11 cellular contexts compared by ENCODE assay signal in genomic region chr3:44318929-44319328, GRCh38. TPM values are rescaled to one million over a fixed set of nuclear protein-coding genes. Genes with fewer than 3 reads are reported as not detected.
DNase-seq lines count a peak whose midpoint lies in the region; TF ChIP-seq lines count a peak whose summit lies in the region.
"Had no signal": no experiment of that assay in that cellular context is flagged by ENCODE, and none has a peak within 500 bp of the region (broad histone marks: within the 10 kb centered on the region; RNA-seq: fewer than 3 reads in every experiment).

No MANE protein-coding gene starts in this region.

- H3K4me2 ChIP-seq in BLaER1 treated with 17β-estradiol and CSF1 and Interleukin-3, amounts not matched to agents 10 nM and 100 nM, result peak overlapping the region; percentile 49 to 79 (median 68)
- no peak overlapping the region for H3K4me2 ChIP-seq in H9 (ENCODE audit: insufficient read depth, insufficient read length, low read length)

- no CpG with 5 or more reads among the region's 7 CpGs for WGBS in H9 (ENCODE audit: extremely low coverage, insufficient read length, low lambda C conversion rate)

- no peaks in the 10 kb centered on the region for H3K9me3 ChIP-seq in BLaER1 treated with 17β-estradiol and CSF1 and Interleukin-3, amounts not matched to agents 10 nM and 100 nM (replicated peaks in 1 of 11)
- H3K9me3 ChIP-seq in H9 (ENCODE audit: control insufficient read depth, low read depth, low read length), result no peaks in the 10 kb centered on the region
- H3K9me3 ChIP-seq: suprapubic skin had no signal

- H3K27me3 Mint-ChIP-seq in H9 (ENCODE audit: low read depth) (no peaks in the 10 kb centered on the region), glutamatergic neuron (ENCODE audit: unreplicated experiment) (peaks cover 2% of the 10 kb centered on the region)

- no peak overlapping the region for H3K4ac ChIP-seq in H9 (ENCODE audit: low read depth, low read length)

- no peak overlapping the region for H3K9ac ChIP-seq in BLaER1 treated with 17β-estradiol and CSF1 and Interleukin-3, amounts not matched to agents 10 nM and 100 nM
- H3K9ac ChIP-seq in H9 (ENCODE audit: extremely low read depth, insufficient read length, low read length), result no peak overlapping the region

- no peak overlapping the region for H4K8ac ChIP-seq in H9 (replicated peaks; ENCODE audit: insufficient read length, low read depth, low read length)

- no peak overlapping the region for H3T11ph ChIP-seq in H9 (ENCODE audit: low read length)

- no peaks in the 10 kb centered on the region for H3K36me3 ChIP-seq in BLaER1 treated with 17β-estradiol and CSF1 and Interleukin-3, amounts not matched to agents 10 nM and 100 nM
- H3K36me3 ChIP-seq: suprapubic skin had no signal

- no peak overlapping the region for H2AK5ac ChIP-seq in H9 (ENCODE audit: insufficient read length, low read length)

- no peak overlapping the region for H2BK15ac ChIP-seq in H9 (ENCODE audit: low read depth, low read length)

- H3K36me3 Mint-ChIP-seq in H9 (ENCODE audit: insufficient read depth in 1 of 3, low read depth in 3 of 3) (no peaks in the 10 kb centered on the region), glutamatergic neuron (ENCODE audit: unreplicated experiment) (no peaks in the 10 kb centered on the region)
- H3K36me3 Mint-ChIP-seq: natural killer cell treated with Interleukin-12 subunit alpha and Interleukin-12 subunit beta and Interleukin-15 and Interleukin-18, amount 100 ng/mL, for 72 hours had no signal

- no peak overlapping the region for H2BK20ac ChIP-seq in H9 (ENCODE audit: low read depth, low read length, poor library complexity, severe bottlenecking)

- H3K23me2 ChIP-seq in H9 (ENCODE audit: insufficient read length, low read depth, low read length, poor library complexity, severe bottlenecking), result no peaks in the 10 kb centered on the region

- H3K4me3 ChIP-seq in BLaER1 treated with 17β-estradiol and CSF1 and Interleukin-3, amounts not matched to agents 10 nM and 100 nM, result no peak overlapping the region
- H3K4me3 ChIP-seq: suprapubic skin had no signal

- no peak overlapping the region; the same call in 1 of the 2 replicates for H3K14ac ChIP-seq in H9 (ENCODE audit: insufficient read depth, low read length)

- peaks cover 8 to 12% (median 9%) of the 10 kb centered on the region in 10 experiments; a peak in 19 of 20 replicates for H3K4me1 ChIP-seq in BLaER1 treated with 17β-estradiol and CSF1 and Interleukin-3, amounts not matched to agents 10 nM and 100 nM
- H3K4me1 ChIP-seq in H9 (ENCODE audit: insufficient read depth, low read length), result no peaks in the 10 kb centered on the region
- H3K4me1 ChIP-seq: suprapubic skin had no signal

- H3K4me3 Mint-ChIP-seq in H9 (no peak overlapping the region), glutamatergic neuron (ENCODE audit: unreplicated experiment) (no peak overlapping the region)
- H3K4me3 Mint-ChIP-seq: natural killer cell treated with Interleukin-12 subunit alpha and Interleukin-12 subunit beta and Interleukin-15 and Interleukin-18, amount 100 ng/mL, for 72 hours had no signal

- H3K4me1 Mint-ChIP-seq in H9 (0 out of 4 replicates have a peak, but pooled peaks cover 0 to 3% of the 10 kb centered on the region in 2 experiments), glutamatergic neuron (ENCODE audit: low read depth, unreplicated experiment) (no peaks in the 10 kb centered on the region)

- TF ChIP-seq CTCF in H9 (conservative IDR thresholded peaks at IDR 0.05) (peak; percentile 41; the same call in 2 of the 3 replicates), glutamatergic neuron (IDR thresholded peaks at IDR 0.05; ENCODE audit: partially characterized antibody, unreplicated experiment) (no peak)

- no peaks in the 10 kb centered on the region for H3K27me3 ChIP-seq in BLaER1 treated with 17β-estradiol and CSF1 and Interleukin-3, amounts not matched to agents 10 nM and 100 nM
- H3K27me3 ChIP-seq in H9 (ENCODE audit: insufficient read depth, low read length), result no peaks in the 10 kb centered on the region

- peak; percentile 76 for DNase-seq in H9
- peak; percentile 27 for DNase-seq in NOMO-1 treated with dmso at 0.1 percent for 144 hours (lab: John Stamatoyannopoulos, UW; ENCODE audit: unreplicated experiment)
- DNase-seq in glutamatergic neuron, result peak; percentile 26
- no peak for DNase-seq in GOT3 (lab: John Stamatoyannopoulos, UW)
- DNase-seq in activated gamma-delta T cell treated with Interleukin-2 at 50 U/mL for 16 hours, result no peak
- no peak for DNase-seq in ureter (ENCODE audit: low spot score)
- no peak for DNase-seq in DMS79 treated with DMSO at 0.1 percent for 48 hours (lab: John Stamatoyannopoulos, UW)
- DNase-seq: NCI-H1417 treated with DMSO at 0.1 percent for 48 hours had no signal

- H2BK5ac ChIP-seq in H9 (ENCODE audit: insufficient read length, low read length), result no peak overlapping the region

- H3K27ac Mint-ChIP-seq in H9 (no peak overlapping the region), glutamatergic neuron (ENCODE audit: unreplicated experiment) (no peak overlapping the region)
- H3K27ac Mint-ChIP-seq: natural killer cell treated with Interleukin-12 subunit alpha and Interleukin-12 subunit beta and Interleukin-15 and Interleukin-18, amount 100 ng/mL, for 72 hours had no signal

- no peaks in the 10 kb centered on the region for H4K20me1 ChIP-seq in BLaER1 treated with 17β-estradiol and CSF1 and Interleukin-3, amounts not matched to agents 10 nM and 100 nM
- H4K20me1 ChIP-seq in H9 (ENCODE audit: control insufficient read depth, insufficient read depth, insufficient read length), result no peaks in the 10 kb centered on the region

- H3K79me2 ChIP-seq in H9 (ENCODE audit: insufficient read depth, low read length), result no peaks in the 10 kb centered on the region

- H4K5ac ChIP-seq in H9 (ENCODE audit: insufficient read length, low read depth, low read length), result no peak overlapping the region

- H3K27ac ChIP-seq in BLaER1 treated with 17β-estradiol and CSF1 and Interleukin-3, amounts not matched to agents 10 nM and 100 nM, result 0 out of 22 replicates have a peak overlapping the region, but pooled peaks of 1 of the 11 experiments have one; percentile 38
- H3K27ac ChIP-seq in H9 (ENCODE audit: insufficient read length, low read depth, low read length), result no peak overlapping the region
- H3K27ac ChIP-seq: suprapubic skin had no signal

- H3K18ac ChIP-seq in H9 (ENCODE audit: insufficient read length, low read depth, low read length), result no peak overlapping the region

- no peak overlapping the region for H4K91ac ChIP-seq in H9 (ENCODE audit: insufficient read length, low read depth, low read length)

- H3K79me1 ChIP-seq in H9 (ENCODE audit: insufficient read depth, low read depth, low read length, poor library complexity, severe bottlenecking), result no peaks in the 10 kb centered on the region

- H3K56ac ChIP-seq in H9 (ENCODE audit: insufficient read length, low read depth, low read length), result no peak overlapping the region

- no peak overlapping the region for H2AFZ ChIP-seq in H9 (ENCODE audit: low read length)

- no peak overlapping the region for H2BK12ac ChIP-seq in H9 (ENCODE audit: insufficient read length, low read depth, low read length)

- no peak overlapping the region for H3K23ac ChIP-seq in H9 (ENCODE audit: insufficient read length, low read depth, low read length)

- no peaks in the 10 kb centered on the region for H3K9me3 Mint-ChIP-seq in H9
- H3K9me3 Mint-ChIP-seq in glutamatergic neuron (ENCODE audit: unreplicated experiment), result no peaks in the 10 kb centered on the region
- H3K9me3 Mint-ChIP-seq: natural killer cell treated with Interleukin-12 subunit alpha and Interleukin-12 subunit beta and Interleukin-15 and Interleukin-18, amount 100 ng/mL, for 72 hours had no signal

- H2BK120ac ChIP-seq in H9 (ENCODE audit: low read depth, low read length, poor library complexity, severe bottlenecking), result no peak overlapping the region

RNA-seq across cellular contexts. Expression of gene TCAIM, which starts 19.6 kb away (rescaled TPM):
- total RNA-seq in H9 (2021) (21.9 and 23.8 TPM in 2 replicates), glutamatergic neuron (ENCODE audit: unreplicated experiment) (17.1 TPM), ureter (40.6 TPM)

Comparison
In these comparisons a context has a peak if more than half of its experiments do, and no peak if none do; other contexts are left out.
1. DNase-seq: peak in H9 (single experiment), NOMO-1 treated with dmso at 0.1 percent for 144 hours (single experiment) and glutamatergic neuron (single experiment); none in GOT3 (single experiment), activated gamma-delta T cell treated with Interleukin-2 at 50 U/mL for 16 hours (single experiment), ureter (single experiment) and DMS79 treated with DMSO at 0.1 percent for 48 hours (single experiment).